15 cellular contexts compared by ENCODE assay signal in genomic region chr3:76365284-76365683, GRCh38.
DNase-seq lines count a peak whose midpoint lies in the region; ATAC-seq and TF ChIP-seq lines count a peak whose summit lies in the region.
"Had no signal": no experiment of that assay in that cellular context is flagged by ENCODE, and none has a peak within 500 bp of the region (broad histone marks: within the 10 kb centered on the region; RNA-seq: fewer than 3 reads in every experiment).

No MANE protein-coding gene starts in this region.

- H3K4me1 ChIP-seq in mesenchymal stem cell (ENCODE audit: control insufficient read depth, insufficient read depth, low read depth, low read length), result no peaks in the 10 kb centered on the region
- H3K4me1 ChIP-seq in smooth muscle cell (ENCODE audit: low read depth), result peaks cover 4% of the 10 kb centered on the region
- H3K4me1 ChIP-seq: Caco-2 had no signal

- DNase-seq in AG08395 (ENCODE audit: low spot score), result peak; percentile 10
- peak; percentile 59 for DNase-seq in COLO829 (ENCODE audit: low spot score)
- DNase-seq in amniotic epithelial cell (ENCODE audit: low read depth), result peak; percentile 41
- DNase-seq in mesenchymal stem cell, result peak; percentile 5
- DNase-seq in smooth muscle cell (lab: John Stamatoyannopoulos, UW; ENCODE audit: unreplicated experiment), result no peak
- no peak for DNase-seq in nephron progenitor cell
- DNase-seq in DMS53 (lab: John Stamatoyannopoulos, UW), result no peak
- DNase-seq: ACHN; Caco-2; CD8-positive, alpha-beta T cell; GF-D8 had no signal

- H3K36me3 ChIP-seq in mesenchymal stem cell (ENCODE audit: control insufficient read depth in 1 of 2, insufficient read depth in 2 of 2, low read depth in 1 of 2, low read length in 2 of 2), result no peaks in the 10 kb centered on the region
- no peaks in the 10 kb centered on the region for H3K36me3 ChIP-seq in smooth muscle cell (ENCODE audit: low read depth)

- no peak for ATAC-seq in HG02763 (IDR thresholded peaks at IDR 0.05; ENCODE audit: unreplicated experiment)
- ATAC-seq: CD8-positive, alpha-beta T cell; HCT116 had no signal

- no peak overlapping the region for H3K9ac ChIP-seq in mesenchymal stem cell (ENCODE audit: low read length)
- no peak overlapping the region for H3K9ac ChIP-seq in smooth muscle cell (ENCODE audit: low read depth)

- no peak overlapping the region for H2AK5ac ChIP-seq in mesenchymal stem cell (ENCODE audit: low read length, severe bottlenecking)

- H2BK120ac ChIP-seq in mesenchymal stem cell (ENCODE audit: low read depth, low read length), result no peak overlapping the region

- H3K9me3 ChIP-seq in mesenchymal stem cell (ENCODE audit: control insufficient read depth, low read length), result no peaks in the 10 kb centered on the region
- H3K9me3 ChIP-seq in smooth muscle cell (replicated peaks; ENCODE audit: low read depth), result no peaks in the 10 kb centered on the region
- H3K9me3 ChIP-seq: Caco-2 had no signal

- H3K4me2 ChIP-seq in mesenchymal stem cell (ENCODE audit: low read length, poor library complexity, severe bottlenecking), result no peak overlapping the region
- no peak overlapping the region for H3K4me2 ChIP-seq in smooth muscle cell

- H3K27me3 ChIP-seq in mesenchymal stem cell (ENCODE audit: control insufficient read depth in 1 of 2, insufficient read depth in 1 of 2, low read length in 2 of 2), result no peaks in the 10 kb centered on the region
- H3K27me3 ChIP-seq in smooth muscle cell (ENCODE audit: low read depth), result no peaks in the 10 kb centered on the region

- no peak overlapping the region for H3K27ac Mint-ChIP-seq in nephron progenitor cell
- H3K27ac Mint-ChIP-seq: CD8-positive, alpha-beta T cell; IgD-negative memory B cell had no signal

- no peaks in the 10 kb centered on the region for H3K79me2 ChIP-seq in smooth muscle cell (ENCODE audit: low read depth)

- TF ChIP-seq CTCF in smooth muscle cell (IDR thresholded peaks at IDR 0.05; ENCODE audit: borderline replicate concordance, insufficient read depth, poor library complexity, severe bottlenecking), result no peak
- no peak for TF ChIP-seq CTCF in nephron progenitor cell (IDR thresholded peaks at IDR 0.05)

- H3K18ac ChIP-seq in mesenchymal stem cell (ENCODE audit: low read depth in 1 of 2, low read length in 2 of 2), result no peak overlapping the region

- H3F3A ChIP-seq in smooth muscle cell (ENCODE audit: low read depth), result no peaks in the 10 kb centered on the region

- H3K36me3 Mint-ChIP-seq in nephron progenitor cell (ENCODE audit: low read depth), result no peaks in the 10 kb centered on the region
- H3K36me3 Mint-ChIP-seq: CD14-positive monocyte; CD8-positive, alpha-beta T cell; IgD-negative memory B cell had no signal

- H3K27me3 Mint-ChIP-seq in nephron progenitor cell (ENCODE audit: low read depth, poor library complexity), result no peaks in the 10 kb centered on the region
- H3K27me3 Mint-ChIP-seq: IgD-negative memory B cell had no signal

- H3K14ac ChIP-seq in mesenchymal stem cell (ENCODE audit: low read length in 2 of 2), result no peak overlapping the region

- H4K20me1 ChIP-seq in smooth muscle cell (ENCODE audit: low read depth), result no peaks in the 10 kb centered on the region

- H3K4ac ChIP-seq in mesenchymal stem cell (ENCODE audit: low read depth in 1 of 2, low read length in 2 of 2), result no peak overlapping the region

- no peak overlapping the region for H2AFZ ChIP-seq in mesenchymal stem cell (ENCODE audit: low read depth, low read length)
- H2AFZ ChIP-seq in smooth muscle cell (ENCODE audit: low read depth), result no peak overlapping the region

- H3K23ac ChIP-seq in mesenchymal stem cell (ENCODE audit: low read length in 2 of 2), result no peak overlapping the region

- no peak overlapping the region for H3K27ac ChIP-seq in mesenchymal stem cell (ENCODE audit: low read length, poor library complexity, severe bottlenecking)
- no peak overlapping the region for H3K27ac ChIP-seq in smooth muscle cell (ENCODE audit: low read depth)

- no peaks in the 10 kb centered on the region for H3K4me1 Mint-ChIP-seq in nephron progenitor cell
- H3K4me1 Mint-ChIP-seq: CD14-positive monocyte, IgD-negative memory B cell had no signal

- no peak overlapping the region for H3K4me3 Mint-ChIP-seq in nephron progenitor cell
- H3K4me3 Mint-ChIP-seq: CD14-positive monocyte; CD8-positive, alpha-beta T cell; IgD-negative memory B cell had no signal

- H4K8ac ChIP-seq in mesenchymal stem cell (ENCODE audit: low read length), result no peak overlapping the region

- no peak overlapping the region for H2BK15ac ChIP-seq in mesenchymal stem cell (ENCODE audit: low read depth, poor library complexity, severe bottlenecking)

- H3K4me3 ChIP-seq in mesenchymal stem cell (ENCODE audit: insufficient read depth in 1 of 2, low read depth in 1 of 2, low read length in 2 of 2), result no peak overlapping the region
- H3K4me3 ChIP-seq in smooth muscle cell, result no peak overlapping the region

- no peaks in the 10 kb centered on the region for H3K79me1 ChIP-seq in mesenchymal stem cell (replicated peaks; ENCODE audit: low read length, poor library complexity, severe bottlenecking)

- WGBS in mesenchymal stem cell, result no CpG with 5 or more reads among the region's 3 CpGs
- WGBS in smooth muscle cell (ENCODE audit: low lambda C conversion rate), result 79% methylated on average over 3 of the region's 3 CpGs

- H2BK12ac ChIP-seq in mesenchymal stem cell (ENCODE audit: low read length in 2 of 2), result no peak overlapping the region

- H3K9me3 Mint-ChIP-seq in nephron progenitor cell, result no peaks in the 10 kb centered on the region

- H4K91ac ChIP-seq in mesenchymal stem cell (ENCODE audit: low read length), result no peak overlapping the region

- H2BK5ac ChIP-seq in mesenchymal stem cell (ENCODE audit: low read depth, low read length, poor library complexity, severe bottlenecking), result no peak overlapping the region

Comparison
In these comparisons a context has a peak if more than half of its experiments do, and no peak if none do; other contexts are left out.
1. DNase-seq: peak in AG08395 (single experiment), COLO829 (single experiment), amniotic epithelial cell (single experiment) and mesenchymal stem cell (single experiment); none in smooth muscle cell (single experiment), nephron progenitor cell (single experiment) and DMS53 (single experiment).